8 cellular contexts compared by ENCODE assay signal in genomic region chr19:41859618-41860418, GRCh38. TPM values are rescaled to one million over a fixed set of nuclear protein-coding genes. Genes with fewer than 3 reads are reported as not detected.
DNase-seq lines count a peak whose midpoint lies in the region; ATAC-seq, FAIRE-seq and TF ChIP-seq lines count a peak whose summit lies in the region.

TSS of gene RPS19 (plus strand) at chr19:41860255. CDS start at chr19:41860775, 520 bp downstream.

- H3K36me3 ChIP-seq in adipocyte (ENCODE audit: control insufficient read depth, insufficient read depth, low read length, severe bottlenecking) (peaks cover 39% of the 10 kb centered on the region), parathyroid adenoma (ENCODE audit: control insufficient read depth, insufficient read depth, low read length) (no peaks in the 10 kb centered on the region), tibial nerve (peaks cover 0 to 36% (median 0%) of the 10 kb centered on the region in 3 donors)

- peak; percentile 89 for TF ChIP-seq POLR2A in GM12891 (IDR thresholded peaks at IDR 0.05; ENCODE audit: low read depth, low read length)
- TF ChIP-seq POLR2A in tibial nerve (IDR thresholded peaks at IDR 0.05), result peak; percentile 61 to 79

- H3K9ac ChIP-seq in adipocyte (ENCODE audit: low read length) (peak within 1 kb of the TSS; percentile 97), parathyroid adenoma (peak within 1 kb of the TSS; percentile 31)

- H3K9me3 ChIP-seq in adipocyte (ENCODE audit: control insufficient read depth, low read length) (no peaks in the 10 kb centered on the region), parathyroid adenoma (ENCODE audit: control insufficient read depth, low read length) (no peaks in the 10 kb centered on the region), tibial nerve (no peaks in the 10 kb centered on the region)

- peak; percentile 99 for FAIRE-seq in GM12891 (lab: Jason Lieb, UNC)

- H3K79me2 ChIP-seq in parathyroid adenoma, result peaks cover 27% of the 10 kb centered on the region

- H3K27ac ChIP-seq in parathyroid adenoma (peak within 1 kb of the TSS; percentile 98), tibial nerve (peak within 1 kb of the TSS; percentile 85 to 98 (median 93))

- peak within 1 kb of the TSS; percentile 66 for H3K4me2 ChIP-seq in parathyroid adenoma (ENCODE audit: low read length)

- ATAC-seq in HG02840 (IDR thresholded peaks at IDR 0.05; ENCODE audit: low FRiP score, unreplicated experiment) (peak; percentile 90), Right ventricle myocardium superior (ENCODE audit: poor library complexity) (peak; percentile 97)

- peak; percentile 86 for TF ChIP-seq CTCF in parathyroid adenoma (IDR thresholded peaks at IDR 0.05)
- TF ChIP-seq CTCF in tibial nerve (IDR thresholded peaks at IDR 0.05), result peak; percentile 74 to 95 (median 92)

- DNase-seq in GM12891 (ENCODE audit: insufficient read length, low spot score), result peak; percentile 93
- peak; percentile 98 for DNase-seq in NCI-H1436 (lab: John Stamatoyannopoulos, UW)
- peak; percentile 97 for DNase-seq in T follicular helper cell (ENCODE audit: low read depth)
- DNase-seq in adipocyte (ENCODE audit: low read depth), result peak; percentile 99
- DNase-seq in Right ventricle myocardium superior, result peak; percentile 99
- peak; percentile 98 to 99 for DNase-seq in tibial nerve (ENCODE audit: low spot score in 2 of 2)

- H3K27me3 ChIP-seq in adipocyte (replicated peaks; ENCODE audit: control insufficient read depth, insufficient read depth, low read length), result peaks cover 3% of the 10 kb centered on the region
- no peaks in the 10 kb centered on the region for H3K27me3 ChIP-seq in parathyroid adenoma (ENCODE audit: control insufficient read depth, insufficient read depth, low read length)
- peaks cover 0 to 8% of the 10 kb centered on the region in 2 donors for H3K27me3 ChIP-seq in tibial nerve

- WGBS in tibial nerve, 2 donors, result 0% methylated on average over 47 to 63 of the region's 76 CpGs

- TF ChIP-seq EP300 in tibial nerve (IDR thresholded peaks at IDR 0.05), result peak; percentile 89 to 93

- H3K4me3 ChIP-seq in adipocyte (ENCODE audit: low read length) (peak within 1 kb of the TSS; percentile 95), parathyroid adenoma (ENCODE audit: low read depth, low read length) (peak within 1 kb of the TSS; percentile 78), tibial nerve (peak within 1 kb of the TSS; percentile 66 to 98 (median 94))

- peak within 1 kb of the TSS; percentile 87 for H2AFZ ChIP-seq in parathyroid adenoma

- H3K4me1 ChIP-seq in adipocyte (ENCODE audit: control insufficient read depth, insufficient read depth, low read length) (peaks cover 41% of the 10 kb centered on the region), parathyroid adenoma (peaks cover 6% of the 10 kb centered on the region), tibial nerve (peaks cover 3 to 46% (median 32%) of the 10 kb centered on the region in 4 donors)

- intact Hi-C loops in Right ventricle myocardium superior (cut with DNase I), result no loop called here

TF ChIP-seq in GM12891, 5 proteins besides CTCF, POLR2A, EP300 and RAD21:
- TF ChIP-seq TAF1 (IDR thresholded peaks at IDR 0.05; ENCODE audit: low read depth, low read length) (peak; percentile 96), PAX5 (IDR thresholded peaks at IDR 0.05; ENCODE audit: insufficient read depth, low read length, severe bottlenecking) (no peak), SPI1 (IDR thresholded peaks at IDR 0.05; ENCODE audit: low read depth, low read length) (peak; percentile 75), POLR2AphosphoS5 (IDR thresholded peaks at IDR 0.05; ENCODE audit: low read depth, low read length) (peak; percentile 98), POU2F2 (IDR thresholded peaks at IDR 0.05; ENCODE audit: low read depth, low read length) (peak; percentile 56)

RNA-seq across cellular contexts. Expression of gene RPS19, which starts in this region (rescaled TPM):
- polyA plus RNA-seq in GM12891 (2012; ENCODE audit: low read depth, missing spikeins), result 7,698 TPM
- total RNA-seq in Right ventricle myocardium superior (586 TPM), tibial nerve (1,000 to 10,000 TPM in 2 of 4 donors, 100 to 1,000 TPM in 2; 835 to 1,204 (median 1,038) TPM)

Comparison
In these comparisons a context has a peak if more than half of its experiments do, and no peak if none do; other contexts are left out.
1. Peak in every context shown above with its lines: DNase-seq, ATAC-seq, H3K4me3 ChIP-seq and H3K27ac ChIP-seq.